Comparison of ENCODE assay signal across 34 cellular contexts in genomic region chr2:219905640-219906039, GRCh38.
"Had no signal": no experiment of that assay in that cellular context is flagged by ENCODE, and none has a peak within 500 bp of the region (broad histone marks: within the 10 kb centered on the region; RNA-seq: fewer than 3 reads in every experiment).

No MANE protein-coding gene starts in this region.

- H3K36me3 ChIP-seq: MG63 had no signal

- H3K4me3 ChIP-seq: MG63 had no signal

- DNase-seq: Karpas-422, Kasumi-1, MG63, MM.1S, MV-4-11, NCI-H1048, NCI-H1092, NCI-H1092 treated with DMSO at 0.1 percent for 48 hours, NCI-H1105, NCI-H1105 treated with DMSO at 0.1 percent for 48 hours, NCI-H1417, NCI-H1417 treated with DMSO at 0.1 percent for 48 hours, NCI-H1436, NCI-H1436 treated with DMSO at 0.1 percent for 48 hours, NCI-H146, NCI-H1694, NCI-H1694 treated with DMSO at 0.1 percent for 48 hours, NCI-H187, NCI-H187 treated with DMSO at 0.1 percent for 48 hours, NCI-H1930, NCI-H2029, NCI-H2029 treated with DMSO at 0.1 percent for 48 hours, NCI-H2081, NCI-H2081 treated with DMSO at 0.1 percent for 48 hours, NCI-H2107, NCI-H2171, NCI-H2171 treated with DMSO at 0.1 percent for 48 hours, NCI-H2227 treated with DMSO at 0.1 percent for 48 hours, NCI-H226, NCI-H345, NCI-H446, NCI-H446 treated with DMSO at 0.1 percent for 48 hours, NCI-H510A, NCI-H510A treated with DMSO at 0.1 percent for 48 hours had no signal

- H3K9me3 ChIP-seq: MG63 had no signal

- H3K27me3 ChIP-seq: MG63 had no signal
